In genomic region chr11:93770160-93770559, GRCh38 we compare ENCODE assay signal across 9 cellular contexts.
"Had no signal": no experiment of that assay in that cellular context is flagged by ENCODE, and none has a peak within 500 bp of the region (broad histone marks: within the 10 kb centered on the region; RNA-seq: fewer than 3 reads in every experiment).

No MANE protein-coding gene starts in this region.

- H3K36me3 ChIP-seq: HAP-1 had no signal

- H3K4me3 ChIP-seq: GM23248, HAP-1 had no signal

- H3K4me1 ChIP-seq: HAP-1 had no signal

- ATAC-seq: HCT116 had no signal

- H3K27ac Mint-ChIP-seq: HFFc6, IgD-negative memory B cell had no signal

- H3K27ac ChIP-seq: GM23248, HL-60 had no signal

- H3K4me3 Mint-ChIP-seq: HFFc6, IgD-negative memory B cell had no signal

- H3K27me3 Mint-ChIP-seq: IgD-negative memory B cell had no signal

- H3K9ac ChIP-seq: GM23248 had no signal

- H2AFZ ChIP-seq: GM23248 had no signal

- H3K9me3 ChIP-seq: HAP-1 had no signal

- DNase-seq: GM23248, GOT3, H7, HFFc6, KG1 had no signal
